1 cellular context compared by ENCODE assay signal in genomic region chr3:160565442-160566403, GRCh38.
TF ChIP-seq lines count a peak whose summit lies in the region.

KPNA4 (minus strand) TSS chr3:160565571; CDS start chr3:160565282, 289 bp downstream.

TF ChIP-seq in HepG2, 621 proteins besides CTCF, POLR2A, EP300 and RAD21 (continued from another document and continues in another):
- peak; percentile 45; the same call in 1 of the 2 replicates for TF ChIP-seq ZNF609 (CRISPR knock-in tag; IDR thresholded peaks at IDR 0.05; ENCODE audit: borderline replicate concordance)
- peak; percentile 30; the same call in 1 of the 2 replicates for TF ChIP-seq GLI4 (CRISPR knock-in tag; IDR thresholded peaks at IDR 0.05; ENCODE audit: borderline replicate concordance)
- no peak for TF ChIP-seq GZF1 (CRISPR knock-in tag; IDR thresholded peaks at IDR 0.05)
- no peak for TF ChIP-seq NFE2L2 (IDR thresholded peaks at IDR 0.05; ENCODE audit: low read length)
- TF ChIP-seq CHCHD3 (CRISPR knock-in tag; IDR thresholded peaks at IDR 0.05), result no peak
- TF ChIP-seq NBN (conservative IDR thresholded peaks at IDR 0.05), result no peak
- peak; percentile 42; the same call in 1 of the 2 replicates for TF ChIP-seq ZNF317 (CRISPR knock-in tag; IDR thresholded peaks at IDR 0.05)
- no peak for TF ChIP-seq ZNF326 (CRISPR knock-in tag; IDR thresholded peaks at IDR 0.05; ENCODE audit: borderline replicate concordance)
- TF ChIP-seq CEBPB (IDR thresholded peaks at IDR 0.05; ENCODE audit: borderline replicate concordance, low read depth, low read length), result no peak
- TF ChIP-seq ZNF354B (CRISPR knock-in tag; IDR thresholded peaks at IDR 0.05), result no peak
- no peak; the same call in 1 of the 2 replicates for TF ChIP-seq BRF2 (CRISPR knock-in tag; IDR thresholded peaks at IDR 0.05)
- no peak for TF ChIP-seq NFATC3 (CRISPR knock-in tag; IDR thresholded peaks at IDR 0.05)
- TF ChIP-seq PRDM4 (CRISPR knock-in tag; IDR thresholded peaks at IDR 0.05; ENCODE audit: borderline replicate concordance), result no peak
- peak; percentile 80; the same call in 1 of the 2 replicates for TF ChIP-seq ZBTB4 (CRISPR knock-in tag; IDR thresholded peaks at IDR 0.05; ENCODE audit: borderline replicate concordance)
- TF ChIP-seq MAZ (IDR thresholded peaks at IDR 0.05; ENCODE audit: borderline replicate concordance, low read depth, low read length), result peak; percentile 66
- peak; percentile 50; the same call in 1 of the 2 replicates for TF ChIP-seq MAZ (CRISPR knock-in tag; IDR thresholded peaks at IDR 0.05; ENCODE audit: low read depth)
- TF ChIP-seq ZBTB39 (CRISPR knock-in tag; IDR thresholded peaks at IDR 0.05), result no peak
- TF ChIP-seq ARNT (IDR thresholded peaks at IDR 0.05), result no peak
- no peak for TF ChIP-seq ZNF776 (CRISPR knock-in tag; IDR thresholded peaks at IDR 0.05)
- TF ChIP-seq MTF1 (CRISPR knock-in tag; IDR thresholded peaks at IDR 0.05), result no peak
- TF ChIP-seq ZNF577 (CRISPR knock-in tag; IDR thresholded peaks at IDR 0.05; ENCODE audit: borderline replicate concordance, low read depth), result no peak
- no peak for TF ChIP-seq NCOR1 (IDR thresholded peaks at IDR 0.05; ENCODE audit: borderline replicate concordance, low read length)
- no peak for TF ChIP-seq PLRG1 (conservative IDR thresholded peaks at IDR 0.05)
- no peak for TF ChIP-seq TEAD3 (CRISPR knock-in tag; optimal IDR thresholded peaks at IDR 0.05; ENCODE audit: borderline replicate concordance)
- TF ChIP-seq HNF4G (IDR thresholded peaks at IDR 0.05; ENCODE audit: borderline replicate concordance, low read depth, low read length), result no peak
- peak; percentile 50; the same call in 1 of the 2 replicates for TF ChIP-seq HNF4G (CRISPR knock-in tag; IDR thresholded peaks at IDR 0.05; ENCODE audit: borderline replicate concordance, low read depth)
- TF ChIP-seq FOXM1 (CRISPR knock-in tag; IDR thresholded peaks at IDR 0.05), result no peak
- no peak; the same call in 1 of the 2 replicates for TF ChIP-seq ZNF124 (CRISPR knock-in tag; IDR thresholded peaks at IDR 0.05)
- TF ChIP-seq ZNF883 (CRISPR knock-in tag; IDR thresholded peaks at IDR 0.05; ENCODE audit: not compliant biosample characterization), result peak; percentile 85
- 0 out of 2 replicates have a peak, but pooled peaks have one; percentile 39 for TF ChIP-seq ZNF614 (CRISPR knock-in tag; IDR thresholded peaks at IDR 0.05; ENCODE audit: borderline replicate concordance)
- no peak for TF ChIP-seq FUBP1 (CRISPR knock-in tag; IDR thresholded peaks at IDR 0.05; ENCODE audit: borderline replicate concordance)
- TF ChIP-seq RAD51 (IDR thresholded peaks at IDR 0.05; ENCODE audit: borderline replicate concordance), result peak; percentile 52
- peak; percentile 40 for TF ChIP-seq ASH2L (IDR thresholded peaks at IDR 0.05; ENCODE audit: insufficient read length, low read depth, low read length)
- no peak for TF ChIP-seq RFX1 (IDR thresholded peaks at IDR 0.05)
- TF ChIP-seq ZNF441 (CRISPR knock-in tag; IDR thresholded peaks at IDR 0.05; ENCODE audit: borderline replicate concordance), result no peak
- TF ChIP-seq GPBP1L1 (CRISPR knock-in tag; IDR thresholded peaks at IDR 0.05), result no peak
- peak; percentile 73 for TF ChIP-seq ERF (CRISPR knock-in tag; IDR thresholded peaks at IDR 0.05)
- peak; percentile 93 for TF ChIP-seq ZSCAN25 (CRISPR knock-in tag; IDR thresholded peaks at IDR 0.05)
- TF ChIP-seq HNF1A (IDR thresholded peaks at IDR 0.05; ENCODE audit: low read depth), result no peak
- peak; percentile 60; the same call in 1 of the 2 replicates for TF ChIP-seq HNF1A (CRISPR knock-in tag; IDR thresholded peaks at IDR 0.05; ENCODE audit: borderline replicate concordance)
